1 cellular context compared by ENCODE assay signal in genomic region chr22:21642584-21643448, GRCh38.
TF ChIP-seq lines count a peak whose summit lies in the region.

No MANE protein-coding gene starts in this region.

TF ChIP-seq in GM12878, 131 proteins besides CTCF, POLR2A, EP300 and RAD21:
- TF ChIP-seq NR2C2 (IDR thresholded peaks at IDR 0.05; ENCODE audit: borderline replicate concordance, control insufficient read depth, insufficient read length, low read depth) (no peak), ZBTB40 (IDR thresholded peaks at IDR 0.05; ENCODE audit: borderline replicate concordance) (no peak), ZNF24 (IDR thresholded peaks at IDR 0.05) (no peak), BCL3 (IDR thresholded peaks at IDR 0.05; ENCODE audit: borderline replicate concordance, insufficient read depth, low read depth, low read length, poor library complexity, severe bottlenecking) (no peak), PML (IDR thresholded peaks at IDR 0.05; ENCODE audit: low read length) (no peak), BHLHE40 (IDR thresholded peaks at IDR 0.05; ENCODE audit: borderline replicate concordance in 1 of 2, low read depth in 2 of 2, low read length in 1 of 2) (peak in 1 of 2 experiments; percentile 24; a peak in 1 of 4 replicates), MEF2B (IDR thresholded peaks at IDR 0.05; ENCODE audit: partially characterized antibody, poor library complexity, severe bottlenecking) (peak; percentile 61), TCF12 (IDR thresholded peaks at IDR 0.05; ENCODE audit: low read depth, low read length) (no peak), SKIL (IDR thresholded peaks at IDR 0.05; ENCODE audit: low read depth, poor library complexity, severe bottlenecking) (no peak), YY1 (IDR thresholded peaks at IDR 0.05; ENCODE audit: low read depth, low read length) (peak; percentile 45; the same call in 1 of the 2 replicates), ATF2 (IDR thresholded peaks at IDR 0.05; ENCODE audit: low read length) (no peak), ZNF217 (IDR thresholded peaks at IDR 0.05) (no peak), KAT2A (conservative IDR thresholded peaks at IDR 0.05; ENCODE audit: control insufficient read depth, low read depth, low read length) (no peak), CREB1 (IDR thresholded peaks at IDR 0.05; ENCODE audit: low read depth) (no peak), IKZF1 (conservative IDR thresholded peaks at IDR 0.05) (peak; percentile 57), ZSCAN29 (IDR thresholded peaks at IDR 0.05) (no peak), RBBP5 (conservative IDR thresholded peaks at IDR 0.05) (no peak), MYC (IDR thresholded peaks at IDR 0.05; ENCODE audit: insufficient read depth, insufficient read length, insufficient replicate concordance, low read length, severe bottlenecking) (peak; percentile 21), POU2F2 (IDR thresholded peaks at IDR 0.05; ENCODE audit: borderline replicate concordance, low read depth, low read length) (no peak), PBX3 (IDR thresholded peaks at IDR 0.05; ENCODE audit: insufficient replicate concordance, low read depth, low read length) (no peak), NR2F1 (conservative IDR thresholded peaks at IDR 0.05) (no peak), CHD4 (IDR thresholded peaks at IDR 0.05) (no peak), NKRF (conservative IDR thresholded peaks at IDR 0.05) (peak; percentile 51; the same call in 1 of the 2 replicates), SMAD5 (IDR thresholded peaks at IDR 0.05; ENCODE audit: low read depth) (no peak), NR2C1 (IDR thresholded peaks at IDR 0.05) (no peak), CHD1 (IDR thresholded peaks at IDR 0.05; ENCODE audit: low read depth, low read length) (no peak), SIN3A (IDR thresholded peaks at IDR 0.05; ENCODE audit: low read depth, low read length) (no peak), SMC3 (IDR thresholded peaks at IDR 0.05; ENCODE audit: borderline replicate concordance, low read length) (peak; percentile 45; the same call in 1 of the 2 replicates), GATAD2B (conservative IDR thresholded peaks at IDR 0.05; ENCODE audit: low read depth) (0 out of 2 replicates have a peak, but pooled peaks have one; percentile 21), ESRRA (IDR thresholded peaks at IDR 0.05; ENCODE audit: low read length) (no peak), FOS (IDR thresholded peaks at IDR 0.05; ENCODE audit: borderline replicate concordance, extremely low read depth, insufficient read length) (no peak), RELB (IDR thresholded peaks at IDR 0.05; ENCODE audit: low read depth) (no peak), MXI1 (IDR thresholded peaks at IDR 0.05; ENCODE audit: low read depth, low read length) (no peak), SRF (IDR thresholded peaks at IDR 0.05; ENCODE audit: low read depth in 2 of 2, low read length in 2 of 2) (no peak), HDAC2 (IDR thresholded peaks at IDR 0.05) (no peak; the same call in 1 of the 2 replicates), SMARCA5 (IDR thresholded peaks at IDR 0.05) (peak; percentile 92; the same call in 1 of the 2 replicates), SUPT20H (IDR thresholded peaks at IDR 0.05; ENCODE audit: borderline replicate concordance, control insufficient read depth, low read depth, low read length) (no peak), REST (IDR thresholded peaks at IDR 0.05; ENCODE audit: low read depth, low read length) (no peak), EED (IDR thresholded peaks at IDR 0.05; ENCODE audit: low read depth) (peak; percentile 79), FOXK2 (IDR thresholded peaks at IDR 0.05) (no peak), IKZF2 (IDR thresholded peaks at IDR 0.05) (peak in 1 of 2 experiments; percentile 44; a peak in 2 of 4 replicates)
TF ChIP-seq in GM12878: peak in this region for 11.
